Comparison of ENCODE assay signal across 11 cellular contexts in genomic region chr17:8359769-8360168, GRCh38. TPM values are rescaled to one million over a fixed set of nuclear protein-coding genes. Genes with fewer than 3 reads are reported as not detected.
DNase-seq lines count a peak whose midpoint lies in the region; ATAC-seq, FAIRE-seq and TF ChIP-seq lines count a peak whose summit lies in the region.
"Had no signal": no experiment of that assay in that cellular context is flagged by ENCODE, and none has a peak within 500 bp of the region (broad histone marks: within the 10 kb centered on the region; RNA-seq: fewer than 3 reads in every experiment).

No MANE protein-coding gene starts in this region.

- H3K9ac ChIP-seq in MM.1S (ENCODE audit: low read length) (no peak overlapping the region), HepG2 (ENCODE audit: insufficient read depth, low read depth, low read length) (no peak overlapping the region)

- no peaks in the 10 kb centered on the region for H3K79me2 ChIP-seq in MM.1S (ENCODE audit: low read length)
- H3K79me2 ChIP-seq in HepG2 (ENCODE audit: insufficient read depth, low read length) = no peaks in the 10 kb centered on the region

- H3K27me3 ChIP-seq in A673 (replicated peaks; ENCODE audit: insufficient read depth, low read depth, low read length, poor library complexity) (no peaks in the 10 kb centered on the region), MM.1S (replicated peaks; ENCODE audit: insufficient read depth, low read length) (no peaks in the 10 kb centered on the region), HepG2 (ENCODE audit: control insufficient read depth in 1 of 2, insufficient read depth in 2 of 2, low read length in 2 of 2) (no peaks in the 10 kb centered on the region), body of pancreas (no peaks in the 10 kb centered on the region)

- H3K9me2 ChIP-seq in MM.1S (replicated peaks; ENCODE audit: insufficient read depth, low read length) = no peaks in the 10 kb centered on the region

- TF ChIP-seq RAD21 in HepG2 (CRISPR knock-in tag; IDR thresholded peaks at IDR 0.05) = no peak

- DNase-seq in A673 (ENCODE audit: low spot score) = peak; percentile 81
- DNase-seq in MM.1S = no peak
- peak; percentile 87 to 95 for DNase-seq in dermis microvascular lymphatic vessel endothelial cell (ENCODE audit: low read depth in 2 of 2)
- DNase-seq in HepG2 (ENCODE audit: low spot score) = no peak
- no peak for DNase-seq in body of pancreas
- DNase-seq in activated CD4-positive, alpha-beta T cell treated with anti-CD3 and anti-CD28 coated beads for 48 hours = no peak
- DNase-seq: stimulated activated CD4-positive, alpha-beta T cell treated with anti-CD3 and anti-CD28 coated beads, Interleukin-4, amount 100 ng/mL, for 24 hours had no signal

- H3K4me1 ChIP-seq in A673 (ENCODE audit: insufficient read depth, low read length, poor library complexity, severe bottlenecking) = peaks cover 31% of the 10 kb centered on the region
- peaks cover 5% of the 10 kb centered on the region for H3K4me1 ChIP-seq in MM.1S (ENCODE audit: low read length)
- H3K4me1 ChIP-seq in HepG2 (ENCODE audit: insufficient read depth, low read length) = peaks cover 17% of the 10 kb centered on the region
- peaks cover 10% of the 10 kb centered on the region for H3K4me1 ChIP-seq in body of pancreas

- CTCF ChIA-PET in A673 (lab: Charles Lee) = no interaction called here
- CTCF ChIA-PET in HepG2 (lab: Yijun Ruan, JAX; ENCODE audit: low intra/inter-chr PET ratio, low total read pairs) = no interaction called here

- H3K27ac ChIP-seq in A673 (ENCODE audit: low read depth, low read length, poor library complexity, severe bottlenecking) = peak overlapping the region; percentile 75
- no peak overlapping the region for H3K27ac ChIP-seq in MM.1S (ENCODE audit: low read length)
- no peak overlapping the region for H3K27ac ChIP-seq in HepG2 (ENCODE audit: extremely low read length, insufficient read depth, low read length)
- H3K27ac ChIP-seq in body of pancreas = peak overlapping the region in 2 of 4 donors; percentile 8 to 26

- H4K20me1 ChIP-seq in MM.1S (ENCODE audit: insufficient read depth, low read length) (no peaks in the 10 kb centered on the region), HepG2 (ENCODE audit: insufficient read depth, low read length) (no peaks in the 10 kb centered on the region)

- in situ Hi-C loops in HepG2 (cut with HindIII; ENCODE audit: extremely low pct_ligation_motif_present, low pct_unique_long_range_greater_than_20kb) = no loop called here

- POLR2A ChIA-PET in A673 (lab: Charles Lee; ENCODE audit: low non-redundant PET) = interaction anchor here (0.6 kb wide), 3 partner anchors 21 to 515 kb away, joined by 3 to 7 read pairs (median 6); no protein-coding TSS in a partner anchor
- POLR2A ChIA-PET in HepG2 (lab: Yijun Ruan, JAX) = no interaction called here

- H3K9me3 ChIP-seq in A673 (ENCODE audit: low read depth, low read length, poor library complexity, severe bottlenecking) (no peaks in the 10 kb centered on the region), MM.1S (replicated peaks; ENCODE audit: insufficient read depth, low read length) (no peaks in the 10 kb centered on the region), HepG2 (ENCODE audit: low read length) (no peaks in the 10 kb centered on the region), body of pancreas (no peaks in the 10 kb centered on the region)

- no peak for TF ChIP-seq EP300 in HepG2 (IDR thresholded peaks at IDR 0.05; ENCODE audit: low read depth in 2 of 2, low read length in 2 of 2)
- TF ChIP-seq EP300 in HepG2 (CRISPR knock-in tag; IDR thresholded peaks at IDR 0.05; ENCODE audit: borderline replicate concordance) = no peak

- H3K4me3 ChIP-seq in A673 (ENCODE audit: low read depth, low read length, poor library complexity, severe bottlenecking) = peak overlapping the region; percentile 11
- no peak overlapping the region for H3K4me3 ChIP-seq in MM.1S (ENCODE audit: low read length)
- no peak overlapping the region for H3K4me3 ChIP-seq in HepG2 (replicated peaks in 1 of 3; ENCODE audit: insufficient read depth in 1 of 3, low read depth in 2 of 3, low read length in 3 of 3)
- H3K4me3 ChIP-seq in body of pancreas = no peak overlapping the region

- FAIRE-seq in HepG2 (lab: Jason Lieb, UNC) = no peak

- intact Hi-C loops in A673 (cut with micrococcal nuclease; ENCODE audit: unreplicated experiment) = no loop called here
- intact Hi-C loops in HepG2 (cut with micrococcal nuclease; ENCODE audit: unreplicated experiment) = no loop called here
- intact Hi-C loops in body of pancreas (cut with DNase I) = no loop called here

- ATAC-seq in HepG2 = no peak
- ATAC-seq in HG03520 (IDR thresholded peaks at IDR 0.05; ENCODE audit: unreplicated experiment) = no peak
- no peak for ATAC-seq in HG03571 (IDR thresholded peaks at IDR 0.05; ENCODE audit: unreplicated experiment)
- no peak for ATAC-seq in body of pancreas
- ATAC-seq: activated CD4-positive, CD25-positive, alpha-beta regulatory T cell treated with anti-CD3 and anti-CD28 coated beads, Interleukin-2, amount 50 U/mL, for 24 hours had no signal

- no peak overlapping the region for H2AFZ ChIP-seq in MM.1S (ENCODE audit: low read length)
- H2AFZ ChIP-seq in HepG2 (ENCODE audit: low read length) = no peak overlapping the region

- BruUV-seq in A673 (replicated peaks; lab: Mats Ljungman, UMichigan) (no TSS peak), HepG2 (replicated peaks; lab: Mats Ljungman, UMichigan) (no TSS peak)

- 69% methylated on average over 5 of the region's 5 CpGs for WGBS in HepG2 (ENCODE audit: low lambda C conversion rate)
- WGBS in body of pancreas, 2 donors = 73 to 78% methylated on average over 5 of the region's 5 CpGs

- no peaks in the 10 kb centered on the region for H3K36me3 ChIP-seq in A673 (ENCODE audit: insufficient read depth, low read length, poor library complexity, severe bottlenecking)
- no peaks in the 10 kb centered on the region for H3K36me3 ChIP-seq in MM.1S (replicated peaks; ENCODE audit: insufficient read depth, low read length)
- H3K36me3 ChIP-seq in HepG2 (replicated peaks in 1 of 2; ENCODE audit: control insufficient read depth in 1 of 2, insufficient read depth in 2 of 2, low read length in 2 of 2) = no peaks in the 10 kb centered on the region
- H3K36me3 ChIP-seq in body of pancreas (replicated peaks in 1 of 2; ENCODE audit: insufficient read depth in 1 of 2, low read depth in 2 of 2) = no peaks in the 10 kb centered on the region

- H3K4me2 ChIP-seq in MM.1S (ENCODE audit: low read depth, low read length) = 0 out of 2 replicates have a peak overlapping the region, but pooled peaks have one; percentile 7
- H3K4me2 ChIP-seq in HepG2 (ENCODE audit: low read depth, low read length) = no peak overlapping the region

- H3F3A ChIP-seq in MM.1S (ENCODE audit: insufficient read depth, low read length) = no peaks in the 10 kb centered on the region

- TF ChIP-seq CTCF in A673 (conservative IDR thresholded peaks at IDR 0.05; ENCODE audit: low read depth, low read length) (no peak), MM.1S (IDR thresholded peaks at IDR 0.05; ENCODE audit: low read length) (no peak), HepG2 (CRISPR knock-in tag; IDR thresholded peaks at IDR 0.05) (no peak), body of pancreas (IDR thresholded peaks at IDR 0.05) (no peak)

- TF ChIP-seq POLR2A in HepG2 (IDR thresholded peaks at IDR 0.05; ENCODE audit: insufficient read depth in 1 of 2, low read depth in 2 of 2, low read length in 2 of 2) = no peak
- TF ChIP-seq POLR2A in body of pancreas (IDR thresholded peaks at IDR 0.05) = no peak

RNA-seq across cellular contexts. Expression of gene ODF4, which starts 20.1 kb away (rescaled TPM):
- total RNA-seq in A673 (2021) = not detected in 2 replicates
- not detected in 2 replicates for total RNA-seq in dermis microvascular lymphatic vessel endothelial cell
- not detected in 2 replicates for total RNA-seq in HepG2 (2016; rRNA removed; fragmentation: Illumina TruSeq; extraction: Trizol)
- not detected in 2 replicates for total RNA-seq in HepG2 (2016; cell fraction: cytosol; rRNA removed; fragmentation: Illumina TruSeq; extraction: Trizol; ENCODE audit: low read depth)
- total RNA-seq in HepG2 (2016; cell fraction: insoluble cytoplasmic fraction; rRNA removed; fragmentation: Illumina TruSeq; extraction: Trizol) = not detected in 2 replicates
- total RNA-seq in HepG2 (2016; cell fraction: membrane; rRNA removed; fragmentation: Illumina TruSeq; extraction: Trizol) = not detected in 2 replicates
- not detected in 2 replicates for total RNA-seq in HepG2 (2016; cell fraction: nucleus; rRNA removed; fragmentation: Illumina TruSeq; extraction: Trizol)
- not detected in 2 replicates for polyA plus RNA-seq in HepG2 (2011; rRNA removed)
- not detected in 2 replicates for polyA plus RNA-seq in HepG2 (2011; cell fraction: cytosol; rRNA removed)
- not detected in 2 replicates for polyA plus RNA-seq in HepG2 (2011; cell fraction: nucleus; rRNA removed)
- not detected in 2 replicates for polyA plus RNA-seq in HepG2 (2012)
- polyA plus RNA-seq in HepG2 (2016; cell fraction: cytosol; fragmentation: Illumina TruSeq; extraction: Trizol; ENCODE audit: low read depth) = not detected in 2 replicates
- polyA plus RNA-seq in HepG2 (2016; cell fraction: insoluble cytoplasmic fraction; fragmentation: Illumina TruSeq; extraction: Trizol; ENCODE audit: low read depth) = not detected in 2 replicates
- not detected in 2 replicates for polyA plus RNA-seq in HepG2 (2016; cell fraction: membrane; fragmentation: Illumina TruSeq; extraction: Trizol; ENCODE audit: low read depth)
- not detected in 2 replicates for polyA plus RNA-seq in HepG2 (2016; cell fraction: nucleus; fragmentation: Illumina TruSeq; extraction: Trizol; ENCODE audit: insufficient read depth, low read depth)
- not detected in 2 replicates for polyA minus RNA-seq in HepG2 (2011; rRNA and poly(A)+ RNA removed; ENCODE audit: low replicate concordance)
- polyA minus RNA-seq in HepG2 (2011; cell fraction: cytosol; rRNA and poly(A)+ RNA removed) = not detected in 2 replicates
- polyA minus RNA-seq in HepG2 (2011; cell fraction: nucleus; rRNA and poly(A)+ RNA removed) = not detected in 2 replicates
- not detected for total RNA-seq in body of pancreas
- total RNA-seq: epithelial cell of proximal tubule had no signal

RNA-seq across cellular contexts. Expression of gene RPL26, which starts 23.2 kb away (rescaled TPM):
- 1,604 and 1,668 TPM in 2 replicates for total RNA-seq in A673 (2021)
- 2,527 and 2,589 TPM in 2 replicates for total RNA-seq in dermis microvascular lymphatic vessel endothelial cell
- 2,817 and 3,645 TPM in 2 replicates for total RNA-seq in HepG2 (2016; rRNA removed; fragmentation: Illumina TruSeq; extraction: Trizol)
- total RNA-seq in HepG2 (2016; cell fraction: cytosol; rRNA removed; fragmentation: Illumina TruSeq; extraction: Trizol; ENCODE audit: low read depth) = 4,334 and 5,043 TPM in 2 replicates
- total RNA-seq in HepG2 (2016; cell fraction: insoluble cytoplasmic fraction; rRNA removed; fragmentation: Illumina TruSeq; extraction: Trizol) = 2,923 and 3,794 TPM in 2 replicates
- 6,387 and 7,049 TPM in 2 replicates for total RNA-seq in HepG2 (2016; cell fraction: membrane; rRNA removed; fragmentation: Illumina TruSeq; extraction: Trizol)
- total RNA-seq in HepG2 (2016; cell fraction: nucleus; rRNA removed; fragmentation: Illumina TruSeq; extraction: Trizol) = 834 and 897 TPM in 2 replicates
- polyA plus RNA-seq in HepG2 (2011; rRNA removed) = 3,026 and 3,529 TPM in 2 replicates
- polyA plus RNA-seq in HepG2 (2011; cell fraction: cytosol; rRNA removed) = 2,378 and 3,844 TPM in 2 replicates
- 542 and 966 TPM in 2 replicates for polyA plus RNA-seq in HepG2 (2011; cell fraction: nucleus; rRNA removed)
- 4,466 and 4,951 TPM in 2 replicates for polyA plus RNA-seq in HepG2 (2012)
- 4,868 and 4,969 TPM in 2 replicates for polyA plus RNA-seq in HepG2 (2016; cell fraction: cytosol; fragmentation: Illumina TruSeq; extraction: Trizol; ENCODE audit: low read depth)
- polyA plus RNA-seq in HepG2 (2016; cell fraction: insoluble cytoplasmic fraction; fragmentation: Illumina TruSeq; extraction: Trizol; ENCODE audit: low read depth) = 3,325 and 3,753 TPM in 2 replicates
- polyA plus RNA-seq in HepG2 (2016; cell fraction: membrane; fragmentation: Illumina TruSeq; extraction: Trizol; ENCODE audit: low read depth) = 5,785 and 5,833 TPM in 2 replicates
- polyA plus RNA-seq in HepG2 (2016; cell fraction: nucleus; fragmentation: Illumina TruSeq; extraction: Trizol; ENCODE audit: insufficient read depth, low read depth) = 1,493 and 1,589 TPM in 2 replicates
- 260 and 659 TPM in 2 replicates for polyA minus RNA-seq in HepG2 (2011; rRNA and poly(A)+ RNA removed; ENCODE audit: low replicate concordance)
- 471 and 569 TPM in 2 replicates for polyA minus RNA-seq in HepG2 (2011; cell fraction: cytosol; rRNA and poly(A)+ RNA removed)
- polyA minus RNA-seq in HepG2 (2011; cell fraction: nucleus; rRNA and poly(A)+ RNA removed) = 235 and 442 TPM in 2 replicates
- 1,000 to 10,000 TPM; 1,496 to 1,646 TPM for total RNA-seq in body of pancreas

RNA-seq across cellular contexts. Expression of gene RNF222, which starts 37.9 kb away (rescaled TPM):
- not detected in 2 replicates for total RNA-seq in A673 (2021)
- total RNA-seq in dermis microvascular lymphatic vessel endothelial cell = under 0.01 TPM in 1 of 2 replicates, not detected in the other
- not detected in 2 replicates for total RNA-seq in HepG2 (2016; rRNA removed; fragmentation: Illumina TruSeq; extraction: Trizol)
- 0.20 and 0.26 TPM in 2 replicates for total RNA-seq in HepG2 (2016; cell fraction: cytosol; rRNA removed; fragmentation: Illumina TruSeq; extraction: Trizol; ENCODE audit: low read depth)
- not detected in 2 replicates for total RNA-seq in HepG2 (2016; cell fraction: insoluble cytoplasmic fraction; rRNA removed; fragmentation: Illumina TruSeq; extraction: Trizol)
- 0.06 and 0.07 TPM in 2 replicates for total RNA-seq in HepG2 (2016; cell fraction: membrane; rRNA removed; fragmentation: Illumina TruSeq; extraction: Trizol)
- not detected in 2 replicates for total RNA-seq in HepG2 (2016; cell fraction: nucleus; rRNA removed; fragmentation: Illumina TruSeq; extraction: Trizol)
- polyA plus RNA-seq in HepG2 (2011; rRNA removed) = 0.04 TPM in 1 of 2 replicates, not detected in the other
- polyA plus RNA-seq in HepG2 (2011; cell fraction: cytosol; rRNA removed) = not detected in 2 replicates
- polyA plus RNA-seq in HepG2 (2011; cell fraction: nucleus; rRNA removed) = not detected in 2 replicates
- polyA plus RNA-seq in HepG2 (2012) = not detected in 2 replicates
- 0.08 and 0.11 TPM in 2 replicates for polyA plus RNA-seq in HepG2 (2016; cell fraction: cytosol; fragmentation: Illumina TruSeq; extraction: Trizol; ENCODE audit: low read depth)
- polyA plus RNA-seq in HepG2 (2016; cell fraction: insoluble cytoplasmic fraction; fragmentation: Illumina TruSeq; extraction: Trizol; ENCODE audit: low read depth) = not detected in 2 replicates
- polyA plus RNA-seq in HepG2 (2016; cell fraction: membrane; fragmentation: Illumina TruSeq; extraction: Trizol; ENCODE audit: low read depth) = not detected in 2 replicates
- not detected in 2 replicates for polyA plus RNA-seq in HepG2 (2016; cell fraction: nucleus; fragmentation: Illumina TruSeq; extraction: Trizol; ENCODE audit: insufficient read depth, low read depth)
- not detected in 2 replicates for polyA minus RNA-seq in HepG2 (2011; rRNA and poly(A)+ RNA removed; ENCODE audit: low replicate concordance)
- not detected in 2 replicates for polyA minus RNA-seq in HepG2 (2011; cell fraction: cytosol; rRNA and poly(A)+ RNA removed)
- not detected in 2 replicates for polyA minus RNA-seq in HepG2 (2011; cell fraction: nucleus; rRNA and poly(A)+ RNA removed)
- not detected for total RNA-seq in body of pancreas

RNA-seq across cellular contexts. Expression of gene ARHGEF15, which starts 49.7 kb away (rescaled TPM):
- total RNA-seq in A673 (2021) = not detected in 2 replicates
- 7.6 and 12.1 TPM in 2 replicates for total RNA-seq in dermis microvascular lymphatic vessel endothelial cell
- not detected in 2 replicates for total RNA-seq in HepG2 (2016; rRNA removed; fragmentation: Illumina TruSeq; extraction: Trizol)
- not detected in 2 replicates for total RNA-seq in HepG2 (2016; cell fraction: cytosol; rRNA removed; fragmentation: Illumina TruSeq; extraction: Trizol; ENCODE audit: low read depth)
- total RNA-seq in HepG2 (2016; cell fraction: insoluble cytoplasmic fraction; rRNA removed; fragmentation: Illumina TruSeq; extraction: Trizol) = not detected in 2 replicates
- total RNA-seq in HepG2 (2016; cell fraction: membrane; rRNA removed; fragmentation: Illumina TruSeq; extraction: Trizol) = not detected in 2 replicates
- total RNA-seq in HepG2 (2016; cell fraction: nucleus; rRNA removed; fragmentation: Illumina TruSeq; extraction: Trizol) = not detected in 2 replicates
- not detected in 2 replicates for polyA plus RNA-seq in HepG2 (2011; rRNA removed)
- not detected in 2 replicates for polyA plus RNA-seq in HepG2 (2011; cell fraction: cytosol; rRNA removed)
- not detected in 2 replicates for polyA plus RNA-seq in HepG2 (2011; cell fraction: nucleus; rRNA removed)
- not detected in 2 replicates for polyA plus RNA-seq in HepG2 (2012)
- polyA plus RNA-seq in HepG2 (2016; cell fraction: cytosol; fragmentation: Illumina TruSeq; extraction: Trizol; ENCODE audit: low read depth) = not detected in 2 replicates
- not detected in 2 replicates for polyA plus RNA-seq in HepG2 (2016; cell fraction: insoluble cytoplasmic fraction; fragmentation: Illumina TruSeq; extraction: Trizol; ENCODE audit: low read depth)
- not detected in 2 replicates for polyA plus RNA-seq in HepG2 (2016; cell fraction: membrane; fragmentation: Illumina TruSeq; extraction: Trizol; ENCODE audit: low read depth)
- not detected in 2 replicates for polyA plus RNA-seq in HepG2 (2016; cell fraction: nucleus; fragmentation: Illumina TruSeq; extraction: Trizol; ENCODE audit: insufficient read depth, low read depth)
- polyA minus RNA-seq in HepG2 (2011; rRNA and poly(A)+ RNA removed; ENCODE audit: low replicate concordance) = not detected in 2 replicates
- polyA minus RNA-seq in HepG2 (2011; cell fraction: cytosol; rRNA and poly(A)+ RNA removed) = not detected in 2 replicates
- not detected in 2 replicates for polyA minus RNA-seq in HepG2 (2011; cell fraction: nucleus; rRNA and poly(A)+ RNA removed)
- total RNA-seq in body of pancreas = 1 to 10 TPM; 2.3 to 6.3 TPM

Comparison
In these comparisons a context has a peak if more than half of its experiments do, and no peak if none do; other contexts are left out.
1. DNase-seq: peak in A673 (single experiment) and dermis microvascular lymphatic vessel endothelial cell (2 of 2); none in MM.1S (single experiment), HepG2 (single experiment), body of pancreas (0 of 4) and activated CD4-positive, alpha-beta T cell treated with anti-CD3 and anti-CD28 coated beads for 48 hours (single experiment).